8 cellular contexts compared by ENCODE assay signal in genomic region chr22:17705565-17706450, GRCh38.
DNase-seq lines count a peak whose midpoint lies in the region; ATAC-seq, FAIRE-seq and TF ChIP-seq lines count a peak whose summit lies in the region.

No MANE protein-coding gene starts in this region.

- in situ Hi-C loops in GM23248 (cut with MboI): no loop called here

- H4K20me1 ChIP-seq in GM23248 (ENCODE audit: insufficient read depth): no peaks in the 10 kb centered on the region

- peak overlapping the region; percentile 84 for H3K4me3 ChIP-seq in ACC112 (ENCODE audit: low read depth, low read length)
- H3K4me3 ChIP-seq in GM23248: peak overlapping the region; percentile 74
- H3K4me3 ChIP-seq in kidney (ENCODE audit: low read length in 2 of 2): peak overlapping the region; percentile 59 to 64
- H3K4me3 ChIP-seq in testis: no peak overlapping the region

- H3K27ac ChIP-seq in ACC112 (ENCODE audit: low read depth, low read length): peak overlapping the region; percentile 93
- H3K27ac ChIP-seq in GM23248: peak overlapping the region; percentile 84
- peak overlapping the region; percentile 66 to 87 for H3K27ac ChIP-seq in kidney (ENCODE audit: low read depth in 2 of 2, low read length in 2 of 2)
- peak overlapping the region; percentile 2 to 50 for H3K27ac ChIP-seq in testis

- H3K79me2 ChIP-seq in ACC112 (ENCODE audit: control insufficient read depth, insufficient read depth, low read length, unreplicated experiment) (peaks cover 25% of the 10 kb centered on the region), GM23248 (ENCODE audit: insufficient read depth) (peaks cover 48% of the 10 kb centered on the region)

- DNase-seq in GM23248 (no peak), WTC11 (ENCODE audit: low spot score) (no peak), kidney (no peak), testis (no peak), DMS79 treated with DMSO at 0.1 percent for 48 hours (lab: John Stamatoyannopoulos, UW) (no peak), germinal center (ENCODE audit: low spot score) (no peak), HK-2 (ENCODE audit: unreplicated experiment) (no peak)

- WGBS in GM23248 (ENCODE audit: low coverage in 1 of 2, low lambda C conversion rate in 2 of 2, missing lambda C conversion rate in 2 of 2), 2 experiments: 77 to 80% methylated on average over 11 of the region's 11 CpGs
- WGBS in testis, 2 donors: 87% methylated on average over 11 of the region's 11 CpGs

- TF ChIP-seq POLR2A in testis (IDR thresholded peaks at IDR 0.05): no peak

- H3K4me1 ChIP-seq in ACC112 (ENCODE audit: control insufficient read depth, insufficient read depth, low read length, unreplicated experiment) (peaks cover 18% of the 10 kb centered on the region), GM23248 (ENCODE audit: insufficient read depth) (peaks cover 17% of the 10 kb centered on the region), kidney (ENCODE audit: control insufficient read depth in 1 of 2, insufficient read depth in 1 of 2, low read depth in 1 of 2, low read length in 2 of 2) (peaks cover 0 to 4% of the 10 kb centered on the region in 2 donors), testis (no peaks in the 10 kb centered on the region)

- H2AFZ ChIP-seq in ACC112 (ENCODE audit: low read length, unreplicated experiment): peak overlapping the region; percentile 76
- peak overlapping the region; percentile 49 for H2AFZ ChIP-seq in GM23248

- H3K36me3 ChIP-seq in ACC112 (ENCODE audit: insufficient read depth, low read length) (0 out of 2 replicates have a peak, but pooled peaks cover 5% of the 10 kb centered on the region), GM23248 (ENCODE audit: low read depth) (no peaks in the 10 kb centered on the region; the same call in 1 of the 2 replicates), kidney (ENCODE audit: control insufficient read depth in 1 of 2, insufficient read depth in 2 of 2, low read length in 2 of 2) (peaks cover 3 to 4% of the 10 kb centered on the region in 2 donors), testis (ENCODE audit: low read depth, missing control alignments) (no peaks in the 10 kb centered on the region)

- TF ChIP-seq CTCF in WTC11 (IDR thresholded peaks at IDR 0.05) (no peak), kidney (IDR thresholded peaks at IDR 0.05; ENCODE audit: borderline replicate concordance, extremely low read depth, insufficient read depth) (no peak), testis (IDR thresholded peaks at IDR 0.05) (no peak)

- POLR2A ChIA-PET in WTC11 (lab: Charles Lee): interaction anchor here (0.5 kb wide), 1 partner anchor 793 kb away, joined by 3 read pairs; no protein-coding TSS in a partner anchor

- H3K27ac Mint-ChIP-seq in WTC11: peak overlapping the region; percentile 62

- peak overlapping the region; percentile 93 for H3K4me2 ChIP-seq in GM23248 (ENCODE audit: unreplicated experiment)

- H3K27me3 Mint-ChIP-seq in WTC11 (ENCODE audit: low read depth): no peaks in the 10 kb centered on the region

- H3K9me3 ChIP-seq in GM23248 (ENCODE audit: low read depth): no peaks in the 10 kb centered on the region
- H3K9me3 ChIP-seq in kidney (ENCODE audit: control insufficient read depth in 1 of 2, low read length in 2 of 2): no peaks in the 10 kb centered on the region
- H3K9me3 ChIP-seq in testis: no peaks in the 10 kb centered on the region

- no peak overlapping the region for H3K4me3 Mint-ChIP-seq in WTC11

- H3K4me1 Mint-ChIP-seq in WTC11: peaks cover 14% of the 10 kb centered on the region

- no peak for FAIRE-seq in kidney (lab: Jason Lieb, UNC)

- H3K27me3 ChIP-seq in ACC112 (ENCODE audit: insufficient read depth, low read length) (no peaks in the 10 kb centered on the region), GM23248 (replicated peaks; ENCODE audit: insufficient read depth) (no peaks in the 10 kb centered on the region), testis (no peaks in the 10 kb centered on the region)

- peaks cover 22% of the 10 kb centered on the region for H3K36me3 Mint-ChIP-seq in WTC11

- CTCF ChIA-PET in WTC11 (lab: Charles Lee): interaction anchor here (0.6 to 1.0 kb wide), 4 partner anchors 37 to 506 kb away, joined by 3 to 7 read pairs (median 3); no protein-coding TSS in a partner anchor

- H3K9ac ChIP-seq in GM23248 (peak overlapping the region; percentile 85), kidney (ENCODE audit: low read length in 2 of 2) (peak overlapping the region; percentile 5 to 10)

- H3K9me3 Mint-ChIP-seq in WTC11: no peaks in the 10 kb centered on the region

- ATAC-seq in WTC11: no peak

- H3K9me2 ChIP-seq in GM23248 (ENCODE audit: insufficient read depth): no peaks in the 10 kb centered on the region

- intact Hi-C loops in kidney (cut with DNase I) (no loop called here), testis (cut with DNase I; ENCODE audit: low total_unique reads) (no loop called here)

- peaks cover 19% of the 10 kb centered on the region for H3F3A ChIP-seq in GM23248 (ENCODE audit: insufficient read depth)

TF ChIP-seq in WTC11, 78 proteins besides CTCF, POLR2A, EP300 and RAD21:
- no peak for TF ChIP-seq GTF2I (CRISPR knock-in tag; conservative IDR thresholded peaks at IDR 0.05)
- TF ChIP-seq ZNF121 (CRISPR knock-in tag; IDR thresholded peaks at IDR 0.05): peak; percentile 44; the same call in 1 of the 2 replicates

Comparison
In these comparisons a context has a peak if more than half of its experiments do, and no peak if none do; other contexts are left out.
1. H3K27ac ChIP-seq: peak in every context shown above with its lines; median percentile 93 in ACC112; 84 in GM23248; 76 in kidney; 26 in testis.
2. H3K4me3 ChIP-seq: peak in ACC112 (single experiment), GM23248 (single experiment) and kidney (2 of 2); none in testis (0 of 2).